12 cellular contexts compared by ENCODE assay signal in the genomic region with DNA sequence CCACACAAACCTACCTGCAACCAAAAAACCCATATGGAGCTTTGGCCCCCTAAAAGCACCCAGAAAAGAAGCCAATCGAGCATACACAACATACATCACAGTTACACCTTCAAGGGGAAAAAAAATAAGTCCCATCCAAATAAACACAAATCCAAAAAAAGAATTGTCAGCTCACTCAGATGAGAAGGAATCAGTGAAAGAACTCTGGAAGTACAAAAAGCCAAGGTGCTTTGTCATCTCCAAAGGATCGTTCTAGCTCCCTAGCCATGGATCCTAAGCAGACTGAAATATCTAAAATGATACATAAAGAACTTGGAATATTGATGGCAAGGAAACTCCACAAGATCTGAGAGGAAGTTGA.
A peak's percentile ranks its signal among the peaks of the same experiment; 100 is the strongest.
DNase-seq lines count a peak whose midpoint lies in the region; ATAC-seq and TF ChIP-seq lines count a peak whose summit lies in the region.
"Had no signal": no experiment of that assay in that cellular context is flagged by ENCODE, and none has a peak within 500 bp of the region (broad histone marks: within the 10 kb centered on the region; RNA-seq: fewer than 3 reads in every experiment).

No MANE protein-coding gene starts in this region.

- no peak overlapping the region for H2AFZ ChIP-seq in OCI-LY7 (ENCODE audit: low read length)

- H3K4me3 ChIP-seq in OCI-LY7 (ENCODE audit: low read depth, low read length, poor library complexity, severe bottlenecking): no peak overlapping the region
- H3K4me3 ChIP-seq: SK-N-MC had no signal

- H3K4me3 Mint-ChIP-seq in CD4-positive, alpha-beta T cell: no peak overlapping the region
- H3K4me3 Mint-ChIP-seq in brain (no peak overlapping the region), osteocyte (ENCODE audit: unreplicated experiment) (no peak overlapping the region)

- BruUV-seq in OCI-LY7 (replicated peaks; lab: Mats Ljungman, UMichigan): no TSS peak

- intact Hi-C loops in CD4-positive, alpha-beta T cell (cut with DNase I, micrococcal nuclease): no loop called here
- intact Hi-C loops in OCI-LY7 (cut with micrococcal nuclease; ENCODE audit: unreplicated experiment): loop anchor here (5.0 kb wide), 1 partner anchor 466 kb away; no protein-coding TSS in a partner anchor

- H3K36me3 ChIP-seq in OCI-LY7 (ENCODE audit: insufficient read depth, low read length): no peaks in the 10 kb centered on the region

- H3K79me2 ChIP-seq in OCI-LY7 (ENCODE audit: insufficient read depth, low read depth, low read length): no peaks in the 10 kb centered on the region

- H3K27ac Mint-ChIP-seq in CD4-positive, alpha-beta T cell: no peak overlapping the region
- H3K27ac Mint-ChIP-seq in brain (no peak overlapping the region), osteocyte (ENCODE audit: unreplicated experiment) (peak overlapping the region; percentile 32)

- POLR2A ChIA-PET in CD4-positive, alpha-beta T cell (lab: Charles Lee): no interaction called here
- POLR2A ChIA-PET in OCI-LY7 (lab: Charles Lee): interaction anchor here (0.6 kb wide), 1 partner anchor 141 kb away, joined by 3 read pairs; no protein-coding TSS in a partner anchor

- no peaks in the 10 kb centered on the region for H3K4me1 ChIP-seq in OCI-LY7 (ENCODE audit: insufficient read depth, low read length, poor library complexity, severe bottlenecking)
- H3K4me1 ChIP-seq: BE2C had no signal

- no peak for DNase-seq in CD4-positive, alpha-beta T cell
- no peak for DNase-seq in OCI-LY7 (ENCODE audit: low spot score)
- no peak for DNase-seq in osteocyte (ENCODE audit: extremely low spot score, unreplicated experiment)
- no peak for DNase-seq in OCI-M2 (lab: John Stamatoyannopoulos, UW; ENCODE audit: unreplicated experiment)
- no peak for DNase-seq in cerebellum (ENCODE audit: low spot score)
- DNase-seq: GF-D8, GOT3, NCI-H1436 treated with DMSO at 0.1 percent for 48 hours had no signal

- H3K4me1 Mint-ChIP-seq in CD4-positive, alpha-beta T cell (ENCODE audit: low read depth): peaks cover 5% of the 10 kb centered on the region
- H3K4me1 Mint-ChIP-seq in brain (no peaks in the 10 kb centered on the region), osteocyte (ENCODE audit: unreplicated experiment) (peaks cover 7% of the 10 kb centered on the region)

- H3K36me3 Mint-ChIP-seq in CD4-positive, alpha-beta T cell (ENCODE audit: low read depth): peaks cover 23% of the 10 kb centered on the region
- H3K36me3 Mint-ChIP-seq in brain: peaks cover 66% of the 10 kb centered on the region
- H3K36me3 Mint-ChIP-seq in osteocyte (ENCODE audit: unreplicated experiment): peaks cover 23% of the 10 kb centered on the region

- H3K4me2 ChIP-seq in OCI-LY7 (ENCODE audit: low read length): no peak overlapping the region

- ATAC-seq in CD4-positive, alpha-beta T cell (ENCODE audit: poor library complexity): no peak
- no peak for ATAC-seq in GM18868 (IDR thresholded peaks at IDR 0.05; ENCODE audit: unreplicated experiment)

- H3K9me3 Mint-ChIP-seq in CD4-positive, alpha-beta T cell: no peaks in the 10 kb centered on the region
- H3K9me3 Mint-ChIP-seq in brain: peaks cover 32 to 66% (median 55%) of the 10 kb centered on the region in 5 experiments
- peaks cover 18% of the 10 kb centered on the region for H3K9me3 Mint-ChIP-seq in osteocyte (ENCODE audit: unreplicated experiment)

- H3K9me2 ChIP-seq in OCI-LY7 (ENCODE audit: insufficient read depth, low read length): no peaks in the 10 kb centered on the region

- H3K9me3 ChIP-seq in CD4-positive, alpha-beta T cell (ENCODE audit: control insufficient read depth, low read length): no peaks in the 10 kb centered on the region
- H3K9me3 ChIP-seq in OCI-LY7 (ENCODE audit: low read length): no peaks in the 10 kb centered on the region
- H3K9me3 ChIP-seq: BE2C had no signal

- CTCF ChIA-PET in CD4-positive, alpha-beta T cell (lab: Charles Lee): no interaction called here
- CTCF ChIA-PET in OCI-LY7 (lab: Charles Lee; ENCODE audit: unreplicated experiment): no interaction called here

- TF ChIP-seq CTCF in CD4-positive, alpha-beta T cell (IDR thresholded peaks at IDR 0.05): peak; percentile 18
- 0 out of 2 replicates have a peak, but pooled peaks have one; percentile 39 for TF ChIP-seq CTCF in OCI-LY7 (conservative IDR thresholded peaks at IDR 0.05; ENCODE audit: low read length)
- peak; percentile 5 to 14 for TF ChIP-seq CTCF in brain (conservative IDR thresholded peaks at IDR 0.05)
- TF ChIP-seq CTCF in osteocyte (IDR thresholded peaks at IDR 0.05): peak; percentile 12

- no peaks in the 10 kb centered on the region for H4K20me1 ChIP-seq in OCI-LY7 (ENCODE audit: insufficient read depth, low read length)

- H3K27ac ChIP-seq in CD4-positive, alpha-beta T cell (ENCODE audit: low read depth, low read length): no peak overlapping the region
- no peak overlapping the region for H3K27ac ChIP-seq in OCI-LY7 (ENCODE audit: low read depth, low read length, poor library complexity, severe bottlenecking)
- H3K27ac ChIP-seq: SK-N-MC had no signal

- H3K27me3 ChIP-seq in CD4-positive, alpha-beta T cell (ENCODE audit: control insufficient read depth, insufficient read depth, low read length): no peaks in the 10 kb centered on the region
- H3K27me3 ChIP-seq: BE2C had no signal

- H3K27me3 Mint-ChIP-seq in CD4-positive, alpha-beta T cell: no peaks in the 10 kb centered on the region
- no peaks in the 10 kb centered on the region for H3K27me3 Mint-ChIP-seq in brain
- H3K27me3 Mint-ChIP-seq in osteocyte (ENCODE audit: unreplicated experiment): no peaks in the 10 kb centered on the region
